In the genomic region with DNA sequence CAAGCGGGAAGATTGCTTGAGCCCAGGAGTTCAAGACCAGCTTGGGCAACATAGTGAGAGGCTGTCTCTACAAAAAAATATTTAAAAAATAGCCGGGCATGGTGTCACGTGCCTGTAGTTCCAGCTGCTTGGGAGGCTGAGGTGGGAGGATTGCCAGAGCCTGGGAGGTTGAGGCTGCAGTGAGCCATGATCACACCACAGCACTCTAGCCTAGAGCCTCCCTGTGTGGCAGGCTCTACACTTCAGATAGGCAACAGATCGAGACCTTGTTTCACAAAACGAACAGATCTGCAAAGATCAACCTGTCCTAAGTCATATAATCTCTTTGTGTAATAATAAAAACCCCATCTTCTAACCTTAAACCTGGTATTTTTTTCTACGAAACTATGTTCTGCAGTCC, we compare ENCODE assay signal across 18 cellular contexts.
DNase-seq lines count a peak whose midpoint lies in the region; ATAC-seq, FAIRE-seq and TF ChIP-seq lines count a peak whose summit lies in the region.
"Had no signal": no experiment of that assay in that cellular context is flagged by ENCODE, and none has a peak within 500 bp of the region (broad histone marks: within the 10 kb centered on the region; RNA-seq: fewer than 3 reads in every experiment).

No MANE protein-coding gene starts in this region.

- H3K27me3 Mint-ChIP-seq in nephron progenitor cell (ENCODE audit: low read depth, poor library complexity) (no peaks in the 10 kb centered on the region), T-helper 17 cell (no peaks in the 10 kb centered on the region)

- TF ChIP-seq CTCF in nephron progenitor cell (IDR thresholded peaks at IDR 0.05) (no peak), tibial artery (IDR thresholded peaks at IDR 0.05) (no peak), GM13976 (IDR thresholded peaks at IDR 0.05; ENCODE audit: borderline replicate concordance, control extremely low read depth, extremely low read depth, insufficient read depth, missing control alignments) (no peak), right atrium auricular region (IDR thresholded peaks at IDR 0.05) (no peak)

- H3K27me3 ChIP-seq in Karpas-422 (ENCODE audit: low read length) (no peaks in the 10 kb centered on the region), tibial artery (no peaks in the 10 kb centered on the region), right atrium auricular region (no peaks in the 10 kb centered on the region)

- intact Hi-C loops in tibial artery (cut with DNase I; ENCODE audit: low total_unique reads): no loop called here

- no peaks in the 10 kb centered on the region for H3K9me2 ChIP-seq in Karpas-422 (replicated peaks; ENCODE audit: insufficient read depth, low read length)

- ATAC-seq in T-helper 17 cell: no peak
- ATAC-seq: CD8-positive, alpha-beta T cell; HepG2 had no signal

- DNase-seq in GM12891 (ENCODE audit: insufficient read length, low spot score): no peak
- DNase-seq in Karpas-422: no peak
- DNase-seq in nephron progenitor cell: no peak
- DNase-seq in tibial artery: no peak
- DNase-seq in GM13976 (ENCODE audit: low spot score): no peak
- no peak for DNase-seq in right atrium auricular region (ENCODE audit: low spot score)
- DNase-seq in T-helper 17 cell: no peak
- DNase-seq: CD8-positive, alpha-beta T cell; COR-L47; DMS153; DMS79 treated with DMSO at 0.1 percent for 48 hours; EL had no signal

- H3K4me1 Mint-ChIP-seq in nephron progenitor cell (peaks cover 5% of the 10 kb centered on the region), T-helper 17 cell (peaks cover 15% of the 10 kb centered on the region)

- H3K9me3 ChIP-seq in Karpas-422 (ENCODE audit: low read length) (no peaks in the 10 kb centered on the region), tibial artery (no peaks in the 10 kb centered on the region), right atrium auricular region (no peaks in the 10 kb centered on the region), T-helper 17 cell (ENCODE audit: control insufficient read depth, low read length, poor library complexity, severe bottlenecking) (no peaks in the 10 kb centered on the region)

- H3K36me3 Mint-ChIP-seq in nephron progenitor cell (ENCODE audit: low read depth) (peaks cover 43% of the 10 kb centered on the region), T-helper 17 cell (ENCODE audit: low read depth) (peaks cover 10% of the 10 kb centered on the region)

- H3K27ac ChIP-seq in Karpas-422 (ENCODE audit: low read length) (0 out of 2 replicates have a peak overlapping the region, but pooled peaks have one; percentile 1), tibial artery (peak overlapping the region; percentile 3 to 6), right atrium auricular region (peak overlapping the region in 1 of 2 donors; percentile 36)
- H3K27ac ChIP-seq: 22Rv1 had no signal

- peaks cover 21% of the 10 kb centered on the region for H3K4me1 ChIP-seq in Karpas-422 (ENCODE audit: low read length)
- peaks cover 0 to 81% (median 17%) of the 10 kb centered on the region in 4 donors for H3K4me1 ChIP-seq in tibial artery
- peaks cover 0 to 46% of the 10 kb centered on the region in 2 donors for H3K4me1 ChIP-seq in right atrium auricular region

- no peak overlapping the region for H3K4me2 ChIP-seq in Karpas-422 (ENCODE audit: low read depth, low read length, poor library complexity, severe bottlenecking)

- no peak for TF ChIP-seq POLR2A in GM12891 (IDR thresholded peaks at IDR 0.05; ENCODE audit: low read depth, low read length)

- H3K27ac Mint-ChIP-seq in nephron progenitor cell: peak overlapping the region; percentile 84
- no peak overlapping the region for H3K27ac Mint-ChIP-seq in T-helper 17 cell
- H3K27ac Mint-ChIP-seq: CD8-positive, alpha-beta T cell had no signal

- no peaks in the 10 kb centered on the region for H3K9me3 Mint-ChIP-seq in nephron progenitor cell
- H3K9me3 Mint-ChIP-seq: CD14-positive monocyte; CD8-positive, alpha-beta T cell had no signal

- in situ Hi-C loops in GM13976 (cut with MboI; ENCODE audit: low sequenced_read_pairs, unreplicated experiment): no loop called here

- no peak for FAIRE-seq in GM12891 (lab: Jason Lieb, UNC)
- FAIRE-seq: D721Med, G401.6, H54, HepG2 had no signal

- H2AFZ ChIP-seq in Karpas-422 (ENCODE audit: low read length): no peak overlapping the region

- peaks cover 57% of the 10 kb centered on the region for H3K36me3 ChIP-seq in Karpas-422 (ENCODE audit: insufficient read depth, low read length)
- H3K36me3 ChIP-seq in tibial artery: peaks cover 0 to 6% (median 0%) of the 10 kb centered on the region in 3 donors
- H3K36me3 ChIP-seq in right atrium auricular region: no peaks in the 10 kb centered on the region

- no peak overlapping the region for H3K9ac ChIP-seq in Karpas-422 (ENCODE audit: low read length)

- H3K4me3 ChIP-seq in Karpas-422 (ENCODE audit: low read length): no peak overlapping the region
- H3K4me3 ChIP-seq in tibial artery: no peak overlapping the region
- H3K4me3 ChIP-seq in right atrium auricular region: no peak overlapping the region

- H4K20me1 ChIP-seq in Karpas-422 (ENCODE audit: insufficient read depth, low read depth, low read length): no peaks in the 10 kb centered on the region

- peaks cover 84% of the 10 kb centered on the region for H3K79me2 ChIP-seq in Karpas-422 (ENCODE audit: low read length)

- H3K4me3 Mint-ChIP-seq in nephron progenitor cell: no peak overlapping the region
- H3K4me3 Mint-ChIP-seq in T-helper 17 cell: no peak overlapping the region
- H3K4me3 Mint-ChIP-seq: CD14-positive monocyte; CD8-positive, alpha-beta T cell had no signal

TF ChIP-seq in GM12891, 5 proteins besides CTCF, POLR2A, EP300 and RAD21:
- TF ChIP-seq POU2F2 (IDR thresholded peaks at IDR 0.05; ENCODE audit: low read depth, low read length): no peak
- TF ChIP-seq POLR2AphosphoS5 (IDR thresholded peaks at IDR 0.05; ENCODE audit: low read depth, low read length): peak; percentile 69
- no peak for TF ChIP-seq TAF1 (IDR thresholded peaks at IDR 0.05; ENCODE audit: low read depth, low read length)
- no peak for TF ChIP-seq SPI1 (IDR thresholded peaks at IDR 0.05; ENCODE audit: low read depth, low read length)
- no peak for TF ChIP-seq PAX5 (IDR thresholded peaks at IDR 0.05; ENCODE audit: insufficient read depth, low read length, severe bottlenecking)
